ENCODE assay signal across 17 cellular contexts in the genomic region with DNA sequence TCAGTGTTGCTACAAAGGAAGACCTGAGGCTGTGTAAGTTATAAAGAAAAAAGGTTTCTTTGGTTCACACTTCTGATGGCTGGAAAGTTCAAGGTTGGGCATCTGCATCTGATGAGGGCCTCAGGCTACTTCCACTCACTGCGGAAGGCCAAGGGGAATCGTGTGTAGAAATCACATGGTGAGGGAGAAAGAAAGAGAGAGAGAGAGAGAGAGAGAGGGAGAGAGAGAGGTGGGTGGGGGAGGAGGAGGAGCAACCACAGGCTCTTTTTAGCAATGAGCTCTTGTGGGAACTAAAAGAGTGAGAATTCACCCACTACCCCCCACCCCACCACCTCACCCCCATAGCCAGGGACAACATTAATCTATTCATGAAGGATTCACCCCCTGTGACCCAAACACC. TPM values are rescaled to one million over a fixed set of nuclear protein-coding genes. Genes with fewer than 3 reads are reported as not detected.
DNase-seq lines count a peak whose midpoint lies in the region; ATAC-seq, FAIRE-seq and TF ChIP-seq lines count a peak whose summit lies in the region.
"Had no signal": no experiment of that assay in that cellular context is flagged by ENCODE, and none has a peak within 500 bp of the region (broad histone marks: within the 10 kb centered on the region; RNA-seq: fewer than 3 reads in every experiment).

No MANE protein-coding gene starts in this region.

- no peak overlapping the region for H3K23ac ChIP-seq in H1 (ENCODE audit: insufficient read length)

- CTCF ChIA-PET in H1 (lab: Charles Lee; ENCODE audit: partially characterized antibody), result interaction anchor here (0.6 to 2.3 kb wide), 8 partner anchors 9 to 148 kb away, joined by 3 to 9 read pairs (median 5); no protein-coding TSS in a partner anchor

- no peak for TF ChIP-seq RAD21 in H1 (IDR thresholded peaks at IDR 0.05 in 1 of 2, conservative IDR thresholded peaks at IDR 0.05 in 1 of 2; ENCODE audit: low read depth in 2 of 2, low read length in 2 of 2)

- peak overlapping the region; percentile 60; the same call in 1 of the 2 replicates for H2BK12ac ChIP-seq in H1 (ENCODE audit: low read depth, low read length)

- TF ChIP-seq EP300 in H1 (IDR thresholded peaks at IDR 0.05; ENCODE audit: borderline replicate concordance in 1 of 2, low read depth in 2 of 2, low read length in 2 of 2), result no peak

- FAIRE-seq in H1 (lab: Jason Lieb, UNC), result no peak

- H2BK15ac ChIP-seq in H1 (ENCODE audit: low read length), result no peak overlapping the region

- peak; percentile 26 for DNase-seq in cardiac septum (ENCODE audit: low spot score)
- no peak for DNase-seq in heart left ventricle
- DNase-seq in H1 (ENCODE audit: low read depth in 1 of 2, low spot score in 2 of 2), result no peak
- DNase-seq in spleen, result peak; percentile 4
- DNase-seq in DMS53 treated with DMSO at 0.1 percent for 48 hours (lab: John Stamatoyannopoulos, UW; ENCODE audit: unreplicated experiment), result no peak
- DNase-seq in HuH-7.5 (ENCODE audit: low spot score), result no peak
- DNase-seq in SJCRH30, result no peak
- DNase-seq: COR-L47, DMS153, EL, IMR-90, NCI-H187 treated with DMSO at 0.1 percent for 48 hours, NCI-H2171, NCI-H446 treated with DMSO at 0.1 percent for 48 hours, NCI-H748 treated with DMSO at 0.1 percent for 48 hours, PC-9 had no signal

- H4K91ac ChIP-seq in H1 (replicated peaks; ENCODE audit: insufficient read length, low read length), result no peak overlapping the region

- intact Hi-C loops in cardiac septum (cut with DNase I), result no loop called here
- intact Hi-C loops in heart left ventricle (cut with DNase I), result no loop called here
- intact Hi-C loops in spleen (cut with DNase I; ENCODE audit: low total_unique reads), result no loop called here

- H3K4me3 ChIP-seq in heart left ventricle (no peak overlapping the region), OCI-LY1 (ENCODE audit: low read depth, low read length, poor library complexity, severe bottlenecking) (no peak overlapping the region), H1 (ENCODE audit: extremely low read depth in 1 of 4, insufficient read depth in 2 of 4, low read depth in 3 of 4, low read length in 4 of 4) (no peak overlapping the region), spleen (no peak overlapping the region), SJCRH30 (no peak overlapping the region)
- H3K4me3 ChIP-seq: PC-9 had no signal

- no peaks in the 10 kb centered on the region for H3K27me3 ChIP-seq in heart left ventricle
- H3K27me3 ChIP-seq in OCI-LY1 (ENCODE audit: insufficient read depth, low read length), result no peaks in the 10 kb centered on the region
- H3K27me3 ChIP-seq in H1 (replicated peaks in 1 of 4; ENCODE audit: control insufficient read depth in 3 of 4, extremely low read depth in 1 of 4, insufficient read depth in 3 of 4, low read length in 3 of 4), result no peaks in the 10 kb centered on the region
- no peaks in the 10 kb centered on the region for H3K27me3 ChIP-seq in spleen (replicated peaks in 1 of 7)
- H3K27me3 ChIP-seq in SJCRH30, result no peaks in the 10 kb centered on the region

- H3K56ac ChIP-seq in H1 (replicated peaks; ENCODE audit: insufficient read length, low read depth, low read length), result no peak overlapping the region

- H3K9me3 ChIP-seq in heart left ventricle, result no peaks in the 10 kb centered on the region
- H3K9me3 ChIP-seq in OCI-LY1 (ENCODE audit: low read length), result no peaks in the 10 kb centered on the region
- H3K9me3 ChIP-seq in H1 (ENCODE audit: insufficient read depth in 2 of 2, low read depth in 1 of 2, low read length in 1 of 2), result no peaks in the 10 kb centered on the region
- no peaks in the 10 kb centered on the region for H3K9me3 ChIP-seq in spleen
- H3K9me3 ChIP-seq in SJCRH30 (replicated peaks), result no peaks in the 10 kb centered on the region

- no peak overlapping the region for H4K8ac ChIP-seq in H1 (ENCODE audit: extremely low read depth, insufficient read depth, low read length)

- H3K4ac ChIP-seq in H1 (replicated peaks; ENCODE audit: insufficient read length, low read depth, low read length), result no peak overlapping the region

- WGBS in heart left ventricle, 4 donors, result 77 to 81% (median 79%) methylated on average over 2 of the region's 2 CpGs
- no CpG with 5 or more reads among the region's 2 CpGs for whole genome bisulfite sequencing in H1 (ENCODE audit: extremely low coverage in 1 of 2, insufficient coverage in 1 of 2, insufficient read length in 1 of 2, insufficient replicate concordance in 2 of 2, low coverage in 1 of 2, low lambda C conversion rate in 2 of 2, missing lambda C conversion rate in 1 of 2), 2 experiments
- WGBS in spleen, 5 donors, result 78 to 95% (median 88%) methylated on average over 2 of the region's 2 CpGs

- H3F3A ChIP-seq in OCI-LY1 (ENCODE audit: insufficient read depth, low read length), result no peaks in the 10 kb centered on the region

- no peak overlapping the region for H3K9ac ChIP-seq in OCI-LY1 (ENCODE audit: low read length)
- H3K9ac ChIP-seq in H1 (replicated peaks in 1 of 4; ENCODE audit: extremely low read depth in 1 of 4, low read depth in 3 of 4, low read length in 3 of 4), result no peak overlapping the region

- H3K23me2 ChIP-seq in H1 (ENCODE audit: low read depth, low read length), result no peaks in the 10 kb centered on the region

- no peak for ATAC-seq in heart left ventricle

- peaks cover 0 to 7% (median 0%) of the 10 kb centered on the region in 9 donors for H3K36me3 ChIP-seq in heart left ventricle
- H3K36me3 ChIP-seq in OCI-LY1 (ENCODE audit: insufficient read depth, low read length), result peaks cover 57% of the 10 kb centered on the region
- no peaks in the 10 kb centered on the region; a peak in 3 of 8 replicates for H3K36me3 ChIP-seq in H1 (ENCODE audit: control insufficient read depth in 2 of 4, insufficient read depth in 4 of 4, low read length in 3 of 4)
- H3K36me3 ChIP-seq in spleen, result peaks cover 0 to 25% (median 0%) of the 10 kb centered on the region in 6 donors
- peaks cover 8% of the 10 kb centered on the region; the same call in 1 of the 2 replicates for H3K36me3 ChIP-seq in SJCRH30

- H3K79me2 ChIP-seq in OCI-LY1 (ENCODE audit: insufficient read depth, low read length) (peaks cover 75% of the 10 kb centered on the region), H1 (ENCODE audit: control insufficient read depth in 1 of 2, insufficient read depth in 2 of 2, low read length in 2 of 2) (peaks cover 3 to 47% of the 10 kb centered on the region in 2 experiments; a peak in 2 of 4 replicates)

- no peak overlapping the region for H2BK20ac ChIP-seq in H1 (ENCODE audit: low read length)

- H4K20me1 ChIP-seq in OCI-LY1 (ENCODE audit: insufficient read depth, low read length), result no peaks in the 10 kb centered on the region
- peaks cover 0 to 9% of the 10 kb centered on the region in 2 experiments for H4K20me1 ChIP-seq in H1 (replicated peaks in 1 of 2; ENCODE audit: control insufficient read depth in 1 of 2, insufficient read depth in 2 of 2, low read length in 2 of 2)

- no peak overlapping the region for H2AK5ac ChIP-seq in H1 (ENCODE audit: low read depth, low read length)

- POLR2A ChIA-PET in H1 (lab: Charles Lee; ENCODE audit: partially characterized antibody), result no interaction called here

- H3K14ac ChIP-seq in H1 (ENCODE audit: insufficient read length), result no peak overlapping the region

- H3K4me1 ChIP-seq in heart left ventricle (peaks cover 0 to 12% (median 7%) of the 10 kb centered on the region in 12 donors), OCI-LY1 (ENCODE audit: insufficient read depth, low read length, severe bottlenecking) (peaks cover 96% of the 10 kb centered on the region), H1 (replicated peaks in 1 of 4; ENCODE audit: control insufficient read depth in 3 of 4, insufficient read depth in 4 of 4, low read length in 3 of 4) (peaks cover 10 to 18% (median 13%) of the 10 kb centered on the region in 4 experiments), spleen (peaks cover 0 to 29% (median 2%) of the 10 kb centered on the region in 6 donors), SJCRH30 (no peaks in the 10 kb centered on the region)

- no peak overlapping the region for H3K4me2 ChIP-seq in OCI-LY1 (ENCODE audit: low read length)
- H3K4me2 ChIP-seq in H1 (ENCODE audit: insufficient read depth in 1 of 2, low read depth in 2 of 2, low read length in 2 of 2), result no peak overlapping the region
- H3K4me2 ChIP-seq: PC-9 had no signal

- 0 out of 2 replicates have a peak overlapping the region, but pooled peaks have one; percentile 16 for H2BK5ac ChIP-seq in H1 (ENCODE audit: low read depth, low read length)

- no peak overlapping the region for H2AFZ ChIP-seq in OCI-LY1 (ENCODE audit: low read length)
- H2AFZ ChIP-seq in H1 (ENCODE audit: low read length), result no peak overlapping the region
- H2AFZ ChIP-seq: PC-9 had no signal

- H3K27ac ChIP-seq in heart left ventricle (no peak overlapping the region), OCI-LY1 (ENCODE audit: low read depth, low read length, poor library complexity, severe bottlenecking) (peak overlapping the region; percentile 21), H1 (ENCODE audit: low read depth, low read length) (0 out of 2 replicates have a peak overlapping the region, but pooled peaks have one; percentile 2), spleen (no peak overlapping the region), SJCRH30 (no peak overlapping the region)
- H3K27ac ChIP-seq: PC-9 had no signal

- no peak overlapping the region for H4K5ac ChIP-seq in H1 (ENCODE audit: insufficient read length, low read depth, low read length)

- no peak overlapping the region for H2BK120ac ChIP-seq in H1 (replicated peaks; ENCODE audit: low read depth, low read length)

- TF ChIP-seq CTCF in heart left ventricle (IDR thresholded peaks at IDR 0.05), result no peak
- no peak for TF ChIP-seq CTCF in OCI-LY1 (IDR thresholded peaks at IDR 0.05; ENCODE audit: low read length)
- no peak for TF ChIP-seq CTCF in H1 (IDR thresholded peaks at IDR 0.05; ENCODE audit: control extremely low read depth in 1 of 3, insufficient read depth in 1 of 3, low read depth in 1 of 3, low read length in 3 of 3)
- no peak for TF ChIP-seq CTCF in spleen (IDR thresholded peaks at IDR 0.05 in 8 of 11, conservative IDR thresholded peaks at IDR 0.05 in 3 of 11)

- no peaks in the 10 kb centered on the region for H3K9me2 ChIP-seq in OCI-LY1 (ENCODE audit: low read depth, low read length)

- H3K18ac ChIP-seq in H1 (ENCODE audit: extremely low read depth, low read length), result no peak overlapping the region

- TF ChIP-seq POLR2A in heart left ventricle (IDR thresholded peaks at IDR 0.05) (no peak), H1 (IDR thresholded peaks at IDR 0.05; ENCODE audit: control extremely low read depth in 1 of 2, low read depth in 2 of 2, low read length in 2 of 2) (no peak), spleen (IDR thresholded peaks at IDR 0.05) (no peak)

- H3K79me1 ChIP-seq in H1 (ENCODE audit: low read depth, low read length), result peaks cover 5% of the 10 kb centered on the region

RNA-seq across cellular contexts. Expression of a gene that starts 59.9 kb away (rescaled TPM):
- total RNA-seq in cardiac septum, result 59.1 TPM
- total RNA-seq in heart left ventricle, result 10 to 100 TPM; 50.6 to 79.4 (median 64.3) TPM
- polyA plus RNA-seq in heart left ventricle, result 10 to 100 TPM; 37.6 to 40.5 TPM
- total RNA-seq in H1 (2021; fragmentation: NEBNext Ultra II Directional; extraction: Animal tissue kit (Norgen Biotek cat#: 25700)), result 97.4 and 99.0 TPM in 2 replicates
- 34.2 and 55.4 TPM in 2 replicates for polyA plus RNA-seq in H1 (2011; rRNA removed)
- 38.7 TPM for polyA plus RNA-seq in H1 (2011; cell fraction: cytosol; rRNA removed)
- 87.5 TPM for polyA plus RNA-seq in H1 (2011; cell fraction: nucleus; rRNA removed)
- polyA plus RNA-seq in H1 (2012, experiment 1 of 2), result 78.7 to 109 TPM (median 97.3 TPM) in 4 replicates
- 84.4 TPM for polyA plus RNA-seq in H1 (2012, experiment 2 of 2)
- polyA plus RNA-seq in H1 (2013, experiment 1 of 2), result 126 TPM
- polyA plus RNA-seq in H1 (2013, experiment 2 of 2), result 110 TPM
- 42.8 and 45.5 TPM in 2 replicates for polyA minus RNA-seq in H1 (2011; rRNA and poly(A)+ RNA removed)
- 54.3 TPM for polyA minus RNA-seq in H1 (2011; cell fraction: cytosol; rRNA and poly(A)+ RNA removed)
- polyA minus RNA-seq in H1 (2011; cell fraction: nucleus; rRNA and poly(A)+ RNA removed), result 31.1 TPM
- total RNA-seq in spleen, result 10 to 100 TPM; 55.9 to 70.7 (median 62.5) TPM
- polyA plus RNA-seq in spleen, result 10 to 100 TPM; 28.8 to 36.4 (median 30.3) TPM
- total RNA-seq in SJCRH30 (2014; rRNA removed; shearing (Covaris generic)), result 50.5 and 52.4 TPM in 2 replicates

Comparison
In these comparisons a context has a peak if more than half of its experiments do, and no peak if none do; other contexts are left out.
1. DNase-seq: peak in cardiac septum (single experiment) and spleen (single experiment); none in heart left ventricle (0 of 5), H1 (0 of 2), DMS53 treated with DMSO at 0.1 percent for 48 hours (single experiment), HuH-7.5 (single experiment) and SJCRH30 (0 of 2).
2. H3K27ac ChIP-seq: peak in OCI-LY1 (single experiment) and H1 (single experiment); none in heart left ventricle (0 of 12), spleen (0 of 8) and SJCRH30 (single experiment).